In the genomic region with DNA sequence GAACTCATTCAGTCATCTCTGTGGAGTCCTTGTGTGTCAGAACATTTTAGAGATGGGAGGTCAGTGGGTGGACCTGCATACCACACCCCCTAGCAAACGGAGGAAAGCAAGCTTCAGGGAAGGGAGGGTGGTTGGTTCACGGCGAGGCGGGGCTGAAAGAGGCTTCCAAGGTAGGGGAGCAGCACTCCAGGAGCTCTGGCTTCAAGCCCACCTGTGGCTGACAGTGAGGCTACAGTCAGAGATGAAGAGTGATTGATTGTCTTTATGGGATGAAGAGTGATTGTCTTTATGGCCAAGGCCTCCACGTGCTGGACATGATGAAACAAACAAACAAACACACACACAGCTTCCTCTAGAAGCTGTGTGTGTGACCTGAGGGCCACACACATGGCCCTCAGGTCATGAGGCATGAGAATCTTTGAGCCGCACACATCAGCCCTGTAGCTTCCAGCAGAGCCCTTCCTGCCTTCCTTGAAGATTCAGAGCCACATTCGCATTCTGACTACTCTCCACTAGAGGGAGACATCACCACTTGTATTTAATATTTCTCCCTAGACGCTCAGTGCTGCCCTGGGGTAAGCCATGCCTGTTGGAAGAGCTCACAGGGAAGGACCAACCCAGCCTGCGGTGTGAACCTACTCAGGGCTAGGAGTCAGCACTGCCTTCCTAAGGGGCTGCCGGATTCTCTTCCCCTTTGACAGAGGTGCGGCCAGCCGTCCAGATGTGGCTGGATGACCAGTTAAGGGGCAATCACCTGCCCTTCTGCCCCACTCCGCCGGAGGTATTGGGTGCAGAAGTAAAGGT, we compare ENCODE assay signal across 8 cellular contexts.
DNase-seq lines count a peak whose midpoint lies in the region; ATAC-seq and TF ChIP-seq lines count a peak whose summit lies in the region.

No MANE protein-coding gene starts in this region.

- no peak for ATAC-seq in HG02938 (IDR thresholded peaks at IDR 0.05; ENCODE audit: unreplicated experiment)

- H3K4me3 ChIP-seq in epithelial cell of esophagus (ENCODE audit: low read length): no peak overlapping the region

- DNase-seq in GM04503 (ENCODE audit: low read depth) (peak; percentile 33), HS-27A (ENCODE audit: low read depth) (peak; percentile 55), NCI-H69 (lab: John Stamatoyannopoulos, UW) (peak; percentile 94), epithelial cell of esophagus (ENCODE audit: low read depth) (peak; percentile 77), middle frontal gyrus (ENCODE audit: extremely low spot score, low spot score) (peak; percentile 85), superior temporal gyrus (ENCODE audit: extremely low spot score) (peak; percentile 97)
- DNase-seq in activated CD4-positive, alpha-beta T cell treated with anti-CD3 and anti-CD28 coated beads, Interleukin-2, amount 50 U/mL, for 4 hours: peak; percentile 25

- TF ChIP-seq CTCF in epithelial cell of esophagus (IDR thresholded peaks at IDR 0.05; ENCODE audit: insufficient read depth, low read depth, low read length, missing control alignments): peak; percentile 78

Comparison
In these comparisons a context has a peak if more than half of its experiments do, and no peak if none do; other contexts are left out.
1. DNase-seq: peak in every context shown above with its lines; median percentile 97 in superior temporal gyrus; 94 in NCI-H69; 85 in middle frontal gyrus; 77 in epithelial cell of esophagus; 55 in HS-27A; 33 in GM04503; 25 in activated CD4-positive, alpha-beta T cell treated with anti-CD3 and anti-CD28 coated beads, Interleukin-2, amount 50 U/mL, for 4 hours.